In genomic region chr10:93267521-93267920, GRCh38 we compare ENCODE assay signal across 13 cellular contexts.
DNase-seq lines count a peak whose midpoint lies in the region; ATAC-seq and TF ChIP-seq lines count a peak whose summit lies in the region.
"Had no signal": no experiment of that assay in that cellular context is flagged by ENCODE, and none has a peak within 500 bp of the region (broad histone marks: within the 10 kb centered on the region; RNA-seq: fewer than 3 reads in every experiment).

No MANE protein-coding gene starts in this region.

- no peak for DNase-seq in activated CD4-positive, alpha-beta T cell treated with anti-CD3 and anti-CD28 coated beads for 36 hours
- no peak for DNase-seq in activated CD4-positive, alpha-beta T cell treated with anti-CD3 and anti-CD28 coated beads, Interleukin-2, amount 50 U/mL, for 1 hour
- DNase-seq in stimulated activated effector memory CD8-positive, alpha-beta T cell treated with anti-CD3 and anti-CD28 coated beads, Interleukin-12 subunit alpha, Interleukin-12 subunit beta, amount 100 ng/mL, for 72 hours (ENCODE audit: low spot score in 2 of 2): no peak
- DNase-seq in GM03348 (ENCODE audit: low spot score) (no peak), endothelial cell (ENCODE audit: low spot score) (no peak)
- no peak for DNase-seq in stimulated activated CD4-positive, alpha-beta T cell treated with anti-CD3 and anti-CD28 coated beads, Interleukin-4, amount 100 ng/mL, for 4 hours
- DNase-seq: activated naive CD4-positive, alpha-beta T cell treated with anti-CD3 and anti-CD28 coated beads for 36 hours; hypothalamus; stimulated activated CD4-positive, alpha-beta T cell treated with anti-CD3 and anti-CD28 coated beads, Interleukin-2, amount 100 ng/mL, for 24 hours had no signal

- intact Hi-C loops in activated CD4-positive, alpha-beta T cell treated with anti-CD3 and anti-CD28 coated beads for 36 hours (cut with DNase I, micrococcal nuclease): no loop called here

- peaks cover 7% of the 10 kb centered on the region for H3K4me1 Mint-ChIP-seq in activated CD4-positive, alpha-beta T cell treated with anti-CD3 and anti-CD28 coated beads for 36 hours
- peaks cover 8% of the 10 kb centered on the region for H3K4me1 Mint-ChIP-seq in stimulated activated effector memory CD8-positive, alpha-beta T cell treated with anti-CD3 and anti-CD28 coated beads, Interleukin-12 subunit alpha, Interleukin-12 subunit beta, amount 100 ng/mL, for 72 hours
- peaks cover 5% of the 10 kb centered on the region for H3K4me1 Mint-ChIP-seq in endothelial cell (ENCODE audit: unreplicated experiment)

- no peaks in the 10 kb centered on the region for H3K27me3 Mint-ChIP-seq in activated CD4-positive, alpha-beta T cell treated with anti-CD3 and anti-CD28 coated beads for 36 hours
- no peaks in the 10 kb centered on the region for H3K27me3 Mint-ChIP-seq in endothelial cell (ENCODE audit: unreplicated experiment)

- no peak overlapping the region for H3K4me3 Mint-ChIP-seq in activated CD4-positive, alpha-beta T cell treated with anti-CD3 and anti-CD28 coated beads for 36 hours
- no peak overlapping the region for H3K4me3 Mint-ChIP-seq in stimulated activated effector memory CD8-positive, alpha-beta T cell treated with anti-CD3 and anti-CD28 coated beads, Interleukin-12 subunit alpha, Interleukin-12 subunit beta, amount 100 ng/mL, for 72 hours
- H3K4me3 Mint-ChIP-seq in endothelial cell (ENCODE audit: unreplicated experiment): no peak overlapping the region
- H3K4me3 Mint-ChIP-seq: activated naive CD4-positive, alpha-beta T cell treated with anti-CD3 and anti-CD28 coated beads for 36 hours; natural killer cell treated with Interleukin-12 subunit alpha and Interleukin-12 subunit beta and Interleukin-15 and Interleukin-18, amount 100 ng/mL, for 72 hours; type B pancreatic cell had no signal

- no peaks in the 10 kb centered on the region for H3K36me3 Mint-ChIP-seq in activated CD4-positive, alpha-beta T cell treated with anti-CD3 and anti-CD28 coated beads for 36 hours (ENCODE audit: low read depth)
- H3K36me3 Mint-ChIP-seq in stimulated activated effector memory CD8-positive, alpha-beta T cell treated with anti-CD3 and anti-CD28 coated beads, Interleukin-12 subunit alpha, Interleukin-12 subunit beta, amount 100 ng/mL, for 72 hours: no peaks in the 10 kb centered on the region
- H3K36me3 Mint-ChIP-seq in endothelial cell (ENCODE audit: low read depth, unreplicated experiment): peaks cover 3% of the 10 kb centered on the region
- H3K36me3 Mint-ChIP-seq: natural killer cell treated with Interleukin-12 subunit alpha and Interleukin-12 subunit beta and Interleukin-15 and Interleukin-18, amount 100 ng/mL, for 72 hours; type B pancreatic cell had no signal

- no peak overlapping the region for H3K27ac Mint-ChIP-seq in activated CD4-positive, alpha-beta T cell treated with anti-CD3 and anti-CD28 coated beads for 36 hours
- H3K27ac Mint-ChIP-seq in stimulated activated effector memory CD8-positive, alpha-beta T cell treated with anti-CD3 and anti-CD28 coated beads, Interleukin-12 subunit alpha, Interleukin-12 subunit beta, amount 100 ng/mL, for 72 hours: no peak overlapping the region
- H3K27ac Mint-ChIP-seq in endothelial cell (ENCODE audit: unreplicated experiment): no peak overlapping the region
- H3K27ac Mint-ChIP-seq: activated naive CD4-positive, alpha-beta T cell treated with anti-CD3 and anti-CD28 coated beads for 36 hours; natural killer cell treated with Interleukin-12 subunit alpha and Interleukin-12 subunit beta and Interleukin-15 and Interleukin-18, amount 100 ng/mL, for 72 hours; type B pancreatic cell had no signal

- peaks cover 8% of the 10 kb centered on the region for H3K9me3 Mint-ChIP-seq in activated CD4-positive, alpha-beta T cell treated with anti-CD3 and anti-CD28 coated beads for 36 hours (ENCODE audit: low read depth)
- peaks cover 4% of the 10 kb centered on the region for H3K9me3 Mint-ChIP-seq in stimulated activated effector memory CD8-positive, alpha-beta T cell treated with anti-CD3 and anti-CD28 coated beads, Interleukin-12 subunit alpha, Interleukin-12 subunit beta, amount 100 ng/mL, for 72 hours
- no peaks in the 10 kb centered on the region for H3K9me3 Mint-ChIP-seq in endothelial cell (ENCODE audit: unreplicated experiment)
- H3K9me3 Mint-ChIP-seq: natural killer cell treated with Interleukin-12 subunit alpha and Interleukin-12 subunit beta and Interleukin-15 and Interleukin-18, amount 100 ng/mL, for 72 hours had no signal

- POLR2A ChIA-PET in activated CD4-positive, alpha-beta T cell treated with anti-CD3 and anti-CD28 coated beads for 36 hours (lab: Charles Lee): no interaction called here

- TF ChIP-seq CTCF in endothelial cell (IDR thresholded peaks at IDR 0.05; ENCODE audit: unreplicated experiment): no peak

- peak; percentile 55 for ATAC-seq in activated CD4-positive, alpha-beta T cell treated with anti-CD3 and anti-CD28 coated beads for 36 hours
- ATAC-seq in GM21825 (IDR thresholded peaks at IDR 0.05; ENCODE audit: unreplicated experiment): peak; percentile 98
- peak; percentile 98 for ATAC-seq in HG03432 (IDR thresholded peaks at IDR 0.05; ENCODE audit: unreplicated experiment)
- ATAC-seq in stimulated activated effector memory CD8-positive, alpha-beta T cell treated with anti-CD3 and anti-CD28 coated beads, Interleukin-12 subunit alpha, Interleukin-12 subunit beta, amount 100 ng/mL, for 72 hours: peak; percentile 82

- CTCF ChIA-PET in activated CD4-positive, alpha-beta T cell treated with anti-CD3 and anti-CD28 coated beads for 36 hours (lab: Charles Lee): interaction anchor here (0.5 kb wide), 1 partner anchor 19 kb away, joined by 3 read pairs; no protein-coding TSS in a partner anchor
